In the genomic region with DNA sequence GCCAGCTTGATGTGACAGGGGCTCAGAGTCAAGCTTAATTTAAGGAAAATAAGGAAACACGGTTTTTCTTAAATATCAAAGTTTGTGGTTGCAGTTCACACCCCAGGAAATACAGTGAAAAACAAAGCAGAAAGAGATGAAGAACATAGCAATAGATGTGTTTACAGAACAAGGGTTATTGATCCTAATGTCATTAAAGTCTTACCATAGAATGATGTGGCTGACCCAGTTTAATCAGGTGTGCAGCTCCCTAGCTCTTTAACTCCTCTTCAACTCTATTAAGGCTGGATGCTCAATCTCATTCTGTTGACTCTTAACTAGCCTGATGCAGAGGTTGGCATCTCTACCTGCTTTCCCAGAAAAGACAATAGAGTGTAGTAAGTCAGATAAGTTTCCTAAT, we compare ENCODE assay signal across 21 cellular contexts. TPM values are rescaled to one million over a fixed set of nuclear protein-coding genes. Genes with fewer than 3 reads are reported as not detected.
DNase-seq lines count a peak whose midpoint lies in the region; ATAC-seq and TF ChIP-seq lines count a peak whose summit lies in the region.
"Had no signal": no experiment of that assay in that cellular context is flagged by ENCODE, and none has a peak within 500 bp of the region (broad histone marks: within the 10 kb centered on the region; RNA-seq: fewer than 3 reads in every experiment).

No MANE protein-coding gene starts in this region.

- ATAC-seq in DND-41 (ENCODE audit: insufficient read depth, low read depth), result no peak
- no peak for ATAC-seq in T-helper 17 cell
- ATAC-seq: CD8-positive, alpha-beta T cell had no signal

- TF ChIP-seq CTCF in 22Rv1 (IDR thresholded peaks at IDR 0.05), result no peak
- no peak for TF ChIP-seq CTCF in DND-41 (IDR thresholded peaks at IDR 0.05; ENCODE audit: borderline replicate concordance, extremely low read depth, low read length, poor library complexity, severe bottlenecking)
- no peak for TF ChIP-seq CTCF in OCI-LY7 (conservative IDR thresholded peaks at IDR 0.05; ENCODE audit: low read length)

- peak overlapping the region; percentile 100 for H3K27ac ChIP-seq in 22Rv1
- H3K27ac ChIP-seq in DND-41 (ENCODE audit: low read length), result no peak overlapping the region
- no peak overlapping the region for H3K27ac ChIP-seq in OCI-LY7 (ENCODE audit: low read depth, low read length, poor library complexity, severe bottlenecking)
- H3K27ac ChIP-seq: BLaER1 treated with 17β-estradiol and CSF1 and Interleukin-3, amounts not matched to agents 10 nM and 100 nM; GM23248; Peyer's patch had no signal

- H3K79me2 ChIP-seq in DND-41 (ENCODE audit: insufficient read depth, low read length) (no peaks in the 10 kb centered on the region), OCI-LY7 (ENCODE audit: insufficient read depth, low read depth, low read length) (no peaks in the 10 kb centered on the region)

- peak overlapping the region; percentile 41 for H3K27ac Mint-ChIP-seq in T-helper 17 cell
- no peak overlapping the region for H3K27ac Mint-ChIP-seq in activated CD4-positive, alpha-beta memory T cell treated with anti-CD3 and anti-CD28 coated beads, Interleukin-2, amount 10 ng/mL, durations not matched to agents 7 days and 5 days
- H3K27ac Mint-ChIP-seq: CD8-positive, alpha-beta T cell had no signal

- CTCF ChIA-PET in activated CD4-positive, alpha-beta memory T cell treated with anti-CD3 and anti-CD28 coated beads, Interleukin-2, amount 10 ng/mL, durations not matched to agents 7 days and 5 days (lab: Charles Lee), result interaction anchor here (0.9 to 9.8 kb wide), 7 partner anchors 9 to 424 kb away, joined by 3 to 92 read pairs (median 4); no protein-coding TSS in a partner anchor
- CTCF ChIA-PET in OCI-LY7 (lab: Charles Lee; ENCODE audit: unreplicated experiment), result no interaction called here

- peaks cover 4% of the 10 kb centered on the region for H3K27me3 Mint-ChIP-seq in T-helper 17 cell
- H3K27me3 Mint-ChIP-seq in activated CD4-positive, alpha-beta memory T cell treated with anti-CD3 and anti-CD28 coated beads, Interleukin-2, amount 10 ng/mL, durations not matched to agents 7 days and 5 days, result no peaks in the 10 kb centered on the region

- H3K36me3 Mint-ChIP-seq in T-helper 17 cell (ENCODE audit: low read depth), result no peaks in the 10 kb centered on the region
- no peaks in the 10 kb centered on the region for H3K36me3 Mint-ChIP-seq in activated CD4-positive, alpha-beta memory T cell treated with anti-CD3 and anti-CD28 coated beads, Interleukin-2, amount 10 ng/mL, durations not matched to agents 7 days and 5 days (ENCODE audit: low read depth)
- H3K36me3 Mint-ChIP-seq: CD8-positive, alpha-beta T cell had no signal

- intact Hi-C loops in OCI-LY7 (cut with micrococcal nuclease; ENCODE audit: unreplicated experiment), result no loop called here

- DNase-seq in DND-41 (no peak), T-helper 17 cell (no peak), mucosa of gallbladder (ENCODE audit: low spot score) (peak; percentile 48), NOMO-1 (lab: John Stamatoyannopoulos, UW; ENCODE audit: unreplicated experiment in 2 of 2) (no peak), OCI-LY7 (ENCODE audit: low spot score) (no peak), HCEC 1CT (no peak)
- no peak for DNase-seq in activated CD4-positive, alpha-beta memory T cell treated with anti-CD3 and anti-CD28 coated beads, Interleukin-2, amount 10 ng/mL, durations not matched to agents 7 days and 5 days
- DNase-seq: CD8-positive, alpha-beta T cell; GDM1; GM23248; Kasumi-1; MM.1S; NCI-H1105; NCI-H2081; NCI-H510A; NCI-H748 treated with DMSO at 0.1 percent for 48 hours had no signal

- H3K9me3 ChIP-seq in DND-41 (ENCODE audit: insufficient read depth, low read length, severe bottlenecking), result no peaks in the 10 kb centered on the region
- H3K9me3 ChIP-seq in T-helper 17 cell (ENCODE audit: control insufficient read depth, low read length, poor library complexity, severe bottlenecking), result no peaks in the 10 kb centered on the region
- H3K9me3 ChIP-seq in OCI-LY7 (ENCODE audit: low read length), result no peaks in the 10 kb centered on the region
- H3K9me3 ChIP-seq: BLaER1 treated with 17β-estradiol and CSF1 and Interleukin-3, amounts not matched to agents 10 nM and 100 nM; HAP-1; Peyer's patch; SJSA1 had no signal

- H3K36me3 ChIP-seq in DND-41 (ENCODE audit: insufficient read depth, low read length), result no peaks in the 10 kb centered on the region
- H3K36me3 ChIP-seq in OCI-LY7 (ENCODE audit: insufficient read depth, low read length), result no peaks in the 10 kb centered on the region
- H3K36me3 ChIP-seq: BLaER1 treated with 17β-estradiol and CSF1 and Interleukin-3, amounts not matched to agents 10 nM and 100 nM; HAP-1; Peyer's patch; SJSA1 had no signal

- H3K9ac ChIP-seq in DND-41 (ENCODE audit: low read depth, low read length), result no peak overlapping the region
- H3K9ac ChIP-seq: GM23248 had no signal

- peak overlapping the region; percentile 0; the same call in 1 of the 2 replicates for H2AFZ ChIP-seq in DND-41 (ENCODE audit: low read depth, low read length)
- H2AFZ ChIP-seq in OCI-LY7 (ENCODE audit: low read length), result no peak overlapping the region

- H3K4me3 ChIP-seq in DND-41 (ENCODE audit: low read depth in 1 of 2, low read length in 2 of 2) (no peak overlapping the region), OCI-LY7 (ENCODE audit: low read depth, low read length, poor library complexity, severe bottlenecking) (no peak overlapping the region)
- H3K4me3 ChIP-seq: BLaER1 treated with 17β-estradiol and CSF1 and Interleukin-3, amounts not matched to agents 10 nM and 100 nM; GM23248; HAP-1; Peyer's patch; SJSA1 had no signal

- no peak overlapping the region for H3K4me2 ChIP-seq in DND-41 (ENCODE audit: insufficient read depth, low read length)
- H3K4me2 ChIP-seq in OCI-LY7 (ENCODE audit: low read length), result no peak overlapping the region
- H3K4me2 ChIP-seq: BLaER1 treated with 17β-estradiol and CSF1 and Interleukin-3, amounts not matched to agents 10 nM and 100 nM had no signal

- H3K4me1 ChIP-seq in DND-41 (ENCODE audit: insufficient read depth, low read length), result no peaks in the 10 kb centered on the region
- H3K4me1 ChIP-seq in OCI-LY7 (ENCODE audit: insufficient read depth, low read length, poor library complexity, severe bottlenecking), result no peaks in the 10 kb centered on the region
- H3K4me1 ChIP-seq: HAP-1, Peyer's patch had no signal

- H4K20me1 ChIP-seq in DND-41 (ENCODE audit: insufficient read depth, low read length) (no peaks in the 10 kb centered on the region), OCI-LY7 (ENCODE audit: insufficient read depth, low read length) (no peaks in the 10 kb centered on the region)
- H4K20me1 ChIP-seq: BLaER1 treated with 17β-estradiol and CSF1 and Interleukin-3, amounts not matched to agents 10 nM and 100 nM had no signal

- H3K9me3 Mint-ChIP-seq in activated CD4-positive, alpha-beta memory T cell treated with anti-CD3 and anti-CD28 coated beads, Interleukin-2, amount 10 ng/mL, durations not matched to agents 7 days and 5 days, result no peaks in the 10 kb centered on the region
- H3K9me3 Mint-ChIP-seq: CD8-positive, alpha-beta T cell had no signal

- no peaks in the 10 kb centered on the region for H3K9me2 ChIP-seq in OCI-LY7 (ENCODE audit: insufficient read depth, low read length)

- H3K4me1 Mint-ChIP-seq in T-helper 17 cell, result no peaks in the 10 kb centered on the region
- H3K4me1 Mint-ChIP-seq in activated CD4-positive, alpha-beta memory T cell treated with anti-CD3 and anti-CD28 coated beads, Interleukin-2, amount 10 ng/mL, durations not matched to agents 7 days and 5 days, result peaks cover 7% of the 10 kb centered on the region

- H3K27me3 ChIP-seq in DND-41 (ENCODE audit: insufficient read depth, low read length, poor library complexity), result no peaks in the 10 kb centered on the region
- H3K27me3 ChIP-seq: BLaER1 treated with 17β-estradiol and CSF1 and Interleukin-3, amounts not matched to agents 10 nM and 100 nM; Peyer's patch; SJSA1 had no signal

- POLR2A ChIA-PET in activated CD4-positive, alpha-beta memory T cell treated with anti-CD3 and anti-CD28 coated beads, Interleukin-2, amount 10 ng/mL, durations not matched to agents 7 days and 5 days (lab: Charles Lee), result interaction anchor here (0.6 to 1.3 kb wide), 2 partner anchors 76 to 292 kb away, joined by 3 read pairs; a partner anchor contains a TSS
- POLR2A ChIA-PET in OCI-LY7 (lab: Charles Lee), result no interaction called here

- BruUV-seq in OCI-LY7 (replicated peaks; lab: Mats Ljungman, UMichigan), result no TSS peak

- no peak overlapping the region for H3K4me3 Mint-ChIP-seq in T-helper 17 cell
- H3K4me3 Mint-ChIP-seq in activated CD4-positive, alpha-beta memory T cell treated with anti-CD3 and anti-CD28 coated beads, Interleukin-2, amount 10 ng/mL, durations not matched to agents 7 days and 5 days, result no peak overlapping the region
- H3K4me3 Mint-ChIP-seq: CD8-positive, alpha-beta T cell had no signal

RNA-seq across cellular contexts. Expression of a gene that starts 7.5 kb away (rescaled TPM):
- total RNA-seq in T-helper 17 cell, result 10 to 100 TPM; 28.1 to 36.8 TPM
- total RNA-seq in mucosa of gallbladder, result 137 TPM
- 10 to 100 TPM; 83.2 to 93.3 TPM for total RNA-seq in activated CD4-positive, alpha-beta memory T cell treated with anti-CD3 and anti-CD28 coated beads, Interleukin-2, amount 10 ng/mL, durations not matched to agents 7 days and 5 days
- 29.7 and 56.8 TPM in 2 replicates for total RNA-seq in OCI-LY7 (2014; rRNA removed; shearing (Covaris generic))
- total RNA-seq in OCI-LY7 (2022), result 63.4 and 71.0 TPM in 2 replicates

RNA-seq across cellular contexts. Expression of a gene that starts 30.8 kb away (rescaled TPM):
- total RNA-seq in T-helper 17 cell (1 to 10 TPM; 8.1 to 9.1 TPM), mucosa of gallbladder (22.8 TPM), OCI-LY7 (2022) (32.9 and 40.1 TPM in 2 replicates)
- 10 to 100 TPM; 19.1 to 19.6 TPM for total RNA-seq in activated CD4-positive, alpha-beta memory T cell treated with anti-CD3 and anti-CD28 coated beads, Interleukin-2, amount 10 ng/mL, durations not matched to agents 7 days and 5 days
- total RNA-seq in OCI-LY7 (2014; rRNA removed; shearing (Covaris generic)), result 26.0 and 27.1 TPM in 2 replicates
